Comparison of ENCODE assay signal across 9 cellular contexts in the genomic region with DNA sequence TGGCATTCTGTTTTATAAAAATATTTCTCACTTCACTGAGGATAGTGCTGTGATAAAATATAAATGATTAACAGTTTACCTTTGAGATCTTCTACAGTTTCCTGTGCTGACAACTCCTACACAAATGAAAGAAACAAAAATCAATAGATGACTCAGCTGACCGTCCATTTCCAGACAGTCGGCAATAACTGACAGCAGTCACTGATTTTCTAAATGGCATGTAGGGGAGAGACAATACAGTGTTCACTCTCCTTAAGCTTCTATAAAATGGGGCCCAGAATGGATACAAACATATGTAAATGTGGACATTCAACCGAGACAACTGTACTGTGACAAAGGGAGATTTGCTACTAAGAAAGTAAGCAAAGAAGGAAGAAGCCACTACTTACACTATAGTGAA. TPM values are rescaled to one million over a fixed set of nuclear protein-coding genes. Genes with fewer than 3 reads are reported as not detected.
DNase-seq lines count a peak whose midpoint lies in the region; ATAC-seq, FAIRE-seq and TF ChIP-seq lines count a peak whose summit lies in the region.
"Had no signal": no experiment of that assay in that cellular context is flagged by ENCODE, and none has a peak within 500 bp of the region (broad histone marks: within the 10 kb centered on the region; RNA-seq: fewer than 3 reads in every experiment).

No MANE protein-coding gene starts in this region.

- no peaks in the 10 kb centered on the region; the same call in 1 of the 2 replicates for H4K20me1 ChIP-seq in PC-9 (ENCODE audit: insufficient read depth)

- no peak for TF ChIP-seq CTCF in Calu3 (IDR thresholded peaks at IDR 0.05; ENCODE audit: unreplicated experiment)
- TF ChIP-seq CTCF in PC-9 (conservative IDR thresholded peaks at IDR 0.05) = no peak

- no peaks in the 10 kb centered on the region for H3K27me3 Mint-ChIP-seq in Calu3 (ENCODE audit: unreplicated experiment)

- ATAC-seq in GM19324 (IDR thresholded peaks at IDR 0.05; ENCODE audit: low FRiP score, unreplicated experiment) = peak; percentile 80
- peak; percentile 92 for ATAC-seq in HG02885 (IDR thresholded peaks at IDR 0.05; ENCODE audit: poor library complexity, unreplicated experiment)

- H3K4me2 ChIP-seq in PC-9 = no peak overlapping the region

- DNase-seq in Calu3 (peak; percentile 24), RCC 7860 (ENCODE audit: low spot score) (peak; percentile 57), PC-9 (no peak), NCI-H187 treated with DMSO at 0.1 percent for 48 hours (lab: John Stamatoyannopoulos, UW) (no peak), anterior cingulate cortex (lab: John Stamatoyannopoulos, UW) (no peak)
- no peak for DNase-seq in activated CD4-positive, CD25-positive, alpha-beta regulatory T cell treated with anti-CD3 and anti-CD28 coated beads, Interleukin-2, amount 50 U/mL, for 72 hours
- DNase-seq: endodermal cell had no signal

- no peaks in the 10 kb centered on the region for H3K9me3 ChIP-seq in PC-9 (ENCODE audit: insufficient read depth, low read depth)

- no peak overlapping the region for H3K27ac ChIP-seq in PC-9

- POLR2A ChIA-PET in PC-9 (lab: Charles Lee; ENCODE audit: unreplicated experiment) = no interaction called here

- no peak overlapping the region for H2AFZ ChIP-seq in PC-9

- peak overlapping the region; percentile 88 for H3K27ac Mint-ChIP-seq in Calu3 (ENCODE audit: unreplicated experiment)
- H3K27ac Mint-ChIP-seq: endodermal cell had no signal

- H3K9me2 ChIP-seq in PC-9 (ENCODE audit: insufficient read depth) = no peaks in the 10 kb centered on the region

- H3K4me3 ChIP-seq in PC-9 = no peak overlapping the region

- peaks cover 25% of the 10 kb centered on the region; the same call in 1 of the 2 replicates for H3K36me3 ChIP-seq in PC-9 (ENCODE audit: low read depth)

- peaks cover 23% of the 10 kb centered on the region for H3K36me3 Mint-ChIP-seq in Calu3 (ENCODE audit: insufficient read depth, unreplicated experiment)

- peak; percentile 93 for FAIRE-seq in RCC 7860 (lab: Jason Lieb, UNC)

- BruUV-seq in Calu3 (replicated peaks; lab: Mats Ljungman, UMichigan) = no TSS peak
- BruUV-seq in PC-9 (replicated peaks; lab: Mats Ljungman, UMichigan) = no TSS peak

- CTCF ChIA-PET in Calu3 (lab: Charles Lee) = interaction anchor here (0.6 to 0.9 kb wide), 2 partner anchors 17 to 34 kb away, joined by 3 read pairs; a partner anchor contains a TSS
- CTCF ChIA-PET in PC-9 (lab: Charles Lee) = no interaction called here

- no peaks in the 10 kb centered on the region for H3K27me3 ChIP-seq in PC-9 (ENCODE audit: insufficient read depth, low read depth)

- peaks cover 41% of the 10 kb centered on the region for H3K4me1 Mint-ChIP-seq in Calu3 (ENCODE audit: low read depth, unreplicated experiment)
- H3K4me1 Mint-ChIP-seq: endodermal cell had no signal

- no peaks in the 10 kb centered on the region for H3K79me2 ChIP-seq in PC-9 (ENCODE audit: low read depth)

- peaks cover 4% of the 10 kb centered on the region; the same call in 1 of the 2 replicates for H3F3A ChIP-seq in PC-9 (ENCODE audit: insufficient read depth, low read depth)

- no peaks in the 10 kb centered on the region for H3K4me1 ChIP-seq in PC-9 (replicated peaks; ENCODE audit: insufficient read depth)

- H3K4me3 Mint-ChIP-seq in Calu3 (ENCODE audit: low read depth, unreplicated experiment) = peak overlapping the region; percentile 42
- H3K4me3 Mint-ChIP-seq: endodermal cell had no signal

- H3K9me3 Mint-ChIP-seq in Calu3 (ENCODE audit: low read depth, unreplicated experiment) = peaks cover 3% of the 10 kb centered on the region

- intact Hi-C loops in Calu3 (cut with micrococcal nuclease; ENCODE audit: unreplicated experiment) = loop anchor here (1.0 kb wide), 1 partner anchor 17 kb away; no protein-coding TSS in a partner anchor
- intact Hi-C loops in PC-9 (cut with micrococcal nuclease; ENCODE audit: unreplicated experiment) = no loop called here

RNA-seq across cellular contexts. Expression of a gene that starts 34.3 kb away (rescaled TPM):
- total RNA-seq in Calu3 (2022) (50.7 and 63.4 TPM in 2 replicates), PC-9 (2021) (18.6 and 20.3 TPM in 2 replicates)

Comparison
In these comparisons a context has a peak if more than half of its experiments do, and no peak if none do; other contexts are left out.
1. DNase-seq: peak in Calu3 (single experiment) and RCC 7860 (single experiment); none in PC-9 (0 of 2), NCI-H187 treated with DMSO at 0.1 percent for 48 hours (single experiment), activated CD4-positive, CD25-positive, alpha-beta regulatory T cell treated with anti-CD3 and anti-CD28 coated beads, Interleukin-2, amount 50 U/mL, for 72 hours (single experiment) and anterior cingulate cortex (0 of 58).